1 cellular context compared by ENCODE assay signal in the genomic region with DNA sequence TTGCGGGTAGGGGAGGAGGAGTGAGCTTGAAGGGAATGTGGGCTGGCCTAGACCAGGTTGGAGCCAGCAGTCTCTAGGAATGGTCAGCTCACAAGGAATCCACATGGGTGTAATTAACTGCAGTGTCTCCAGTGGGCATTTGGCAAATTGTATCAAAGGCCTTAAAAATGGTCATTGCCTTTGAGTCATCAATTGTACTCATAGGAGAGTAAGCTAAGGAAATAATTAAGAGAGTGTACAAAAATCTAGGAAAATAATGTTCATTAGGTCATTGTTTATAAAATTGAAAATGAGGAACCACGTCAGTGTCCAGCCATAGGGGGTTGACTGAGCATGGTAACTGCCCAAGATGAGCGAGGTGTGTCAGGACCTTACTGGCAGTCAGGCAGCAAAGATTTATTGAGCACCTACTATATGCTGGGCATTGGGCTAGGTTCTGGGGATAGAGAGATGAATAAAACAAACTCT.
TF ChIP-seq lines count a peak whose summit lies in the region.

No MANE protein-coding gene starts in this region.

TF ChIP-seq in GM12878, 131 proteins besides CTCF, POLR2A, EP300 and RAD21 (continued from another document):
- TF ChIP-seq, protein P1, sequence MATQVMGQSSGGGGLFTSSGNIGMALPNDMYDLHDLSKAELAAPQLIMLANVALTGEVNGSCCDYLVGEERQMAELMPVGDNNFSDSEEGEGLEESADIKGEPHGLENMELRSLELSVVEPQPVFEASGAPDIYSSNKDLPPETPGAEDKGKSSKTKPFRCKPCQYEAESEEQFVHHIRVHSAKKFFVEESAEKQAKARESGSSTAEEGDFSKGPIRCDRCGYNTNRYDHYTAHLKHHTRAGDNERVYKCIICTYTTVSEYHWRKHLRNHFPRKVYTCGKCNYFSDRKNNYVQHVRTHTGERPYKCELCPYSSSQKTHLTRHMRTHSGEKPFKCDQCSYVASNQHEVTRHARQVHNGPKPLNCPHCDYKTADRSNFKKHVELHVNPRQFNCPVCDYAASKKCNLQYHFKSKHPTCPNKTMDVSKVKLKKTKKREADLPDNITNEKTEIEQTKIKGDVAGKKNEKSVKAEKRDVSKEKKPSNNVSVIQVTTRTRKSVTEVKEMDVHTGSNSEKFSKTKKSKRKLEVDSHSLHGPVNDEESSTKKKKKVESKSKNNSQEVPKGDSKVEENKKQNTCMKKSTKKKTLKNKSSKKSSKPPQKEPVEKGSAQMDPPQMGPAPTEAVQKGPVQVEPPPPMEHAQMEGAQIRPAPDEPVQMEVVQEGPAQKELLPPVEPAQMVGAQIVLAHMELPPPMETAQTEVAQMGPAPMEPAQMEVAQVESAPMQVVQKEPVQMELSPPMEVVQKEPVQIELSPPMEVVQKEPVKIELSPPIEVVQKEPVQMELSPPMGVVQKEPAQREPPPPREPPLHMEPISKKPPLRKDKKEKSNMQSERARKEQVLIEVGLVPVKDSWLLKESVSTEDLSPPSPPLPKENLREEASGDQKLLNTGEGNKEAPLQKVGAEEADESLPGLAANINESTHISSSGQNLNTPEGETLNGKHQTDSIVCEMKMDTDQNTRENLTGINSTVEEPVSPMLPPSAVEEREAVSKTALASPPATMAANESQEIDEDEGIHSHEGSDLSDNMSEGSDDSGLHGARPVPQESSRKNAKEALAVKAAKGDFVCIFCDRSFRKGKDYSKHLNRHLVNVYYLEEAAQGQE (IDR thresholded peaks at IDR 0.05; ENCODE audit: low read depth, low read length) = no peak
- no peak for TF ChIP-seq CEBPB (IDR thresholded peaks at IDR 0.05; ENCODE audit: borderline replicate concordance in 1 of 2, low read depth in 2 of 2, low read length in 2 of 2)
- TF ChIP-seq SPI1 (IDR thresholded peaks at IDR 0.05; ENCODE audit: borderline replicate concordance, insufficient read depth, low read depth, low read length) = no peak
- TF ChIP-seq MXI1 (IDR thresholded peaks at IDR 0.05; ENCODE audit: low read depth, low read length) = no peak
- TF ChIP-seq NFIC (IDR thresholded peaks at IDR 0.05; ENCODE audit: low read depth, low read length) = no peak
- TF ChIP-seq CBX3 (IDR thresholded peaks at IDR 0.05; ENCODE audit: borderline replicate concordance, low read depth) = no peak
- no peak for TF ChIP-seq RBBP5 (conservative IDR thresholded peaks at IDR 0.05)
- TF ChIP-seq, protein P2, sequence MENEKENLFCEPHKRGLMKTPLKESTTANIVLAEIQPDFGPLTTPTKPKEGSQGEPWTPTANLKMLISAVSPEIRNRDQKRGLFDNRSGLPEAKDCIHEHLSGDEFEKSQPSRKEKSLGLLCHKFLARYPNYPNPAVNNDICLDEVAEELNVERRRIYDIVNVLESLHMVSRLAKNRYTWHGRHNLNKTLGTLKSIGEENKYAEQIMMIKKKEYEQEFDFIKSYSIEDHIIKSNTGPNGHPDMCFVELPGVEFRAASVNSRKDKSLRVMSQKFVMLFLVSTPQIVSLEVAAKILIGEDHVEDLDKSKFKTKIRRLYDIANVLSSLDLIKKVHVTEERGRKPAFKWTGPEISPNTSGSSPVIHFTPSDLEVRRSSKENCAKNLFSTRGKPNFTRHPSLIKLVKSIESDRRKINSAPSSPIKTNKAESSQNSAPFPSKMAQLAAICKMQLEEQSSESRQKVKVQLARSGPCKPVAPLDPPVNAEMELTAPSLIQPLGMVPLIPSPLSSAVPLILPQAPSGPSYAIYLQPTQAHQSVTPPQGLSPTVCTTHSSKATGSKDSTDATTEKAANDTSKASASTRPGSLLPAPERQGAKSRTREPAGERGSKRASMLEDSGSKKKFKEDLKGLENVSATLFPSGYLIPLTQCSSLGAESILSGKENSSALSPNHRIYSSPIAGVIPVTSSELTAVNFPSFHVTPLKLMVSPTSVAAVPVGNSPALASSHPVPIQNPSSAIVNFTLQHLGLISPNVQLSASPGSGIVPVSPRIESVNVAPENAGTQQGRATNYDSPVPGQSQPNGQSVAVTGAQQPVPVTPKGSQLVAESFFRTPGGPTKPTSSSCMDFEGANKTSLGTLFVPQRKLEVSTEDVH (IDR thresholded peaks at IDR 0.05; ENCODE audit: low read depth, partially characterized antibody) = no peak
- no peak for TF ChIP-seq BACH1 (IDR thresholded peaks at IDR 0.05; ENCODE audit: borderline replicate concordance)
- TF ChIP-seq, protein P3, sequence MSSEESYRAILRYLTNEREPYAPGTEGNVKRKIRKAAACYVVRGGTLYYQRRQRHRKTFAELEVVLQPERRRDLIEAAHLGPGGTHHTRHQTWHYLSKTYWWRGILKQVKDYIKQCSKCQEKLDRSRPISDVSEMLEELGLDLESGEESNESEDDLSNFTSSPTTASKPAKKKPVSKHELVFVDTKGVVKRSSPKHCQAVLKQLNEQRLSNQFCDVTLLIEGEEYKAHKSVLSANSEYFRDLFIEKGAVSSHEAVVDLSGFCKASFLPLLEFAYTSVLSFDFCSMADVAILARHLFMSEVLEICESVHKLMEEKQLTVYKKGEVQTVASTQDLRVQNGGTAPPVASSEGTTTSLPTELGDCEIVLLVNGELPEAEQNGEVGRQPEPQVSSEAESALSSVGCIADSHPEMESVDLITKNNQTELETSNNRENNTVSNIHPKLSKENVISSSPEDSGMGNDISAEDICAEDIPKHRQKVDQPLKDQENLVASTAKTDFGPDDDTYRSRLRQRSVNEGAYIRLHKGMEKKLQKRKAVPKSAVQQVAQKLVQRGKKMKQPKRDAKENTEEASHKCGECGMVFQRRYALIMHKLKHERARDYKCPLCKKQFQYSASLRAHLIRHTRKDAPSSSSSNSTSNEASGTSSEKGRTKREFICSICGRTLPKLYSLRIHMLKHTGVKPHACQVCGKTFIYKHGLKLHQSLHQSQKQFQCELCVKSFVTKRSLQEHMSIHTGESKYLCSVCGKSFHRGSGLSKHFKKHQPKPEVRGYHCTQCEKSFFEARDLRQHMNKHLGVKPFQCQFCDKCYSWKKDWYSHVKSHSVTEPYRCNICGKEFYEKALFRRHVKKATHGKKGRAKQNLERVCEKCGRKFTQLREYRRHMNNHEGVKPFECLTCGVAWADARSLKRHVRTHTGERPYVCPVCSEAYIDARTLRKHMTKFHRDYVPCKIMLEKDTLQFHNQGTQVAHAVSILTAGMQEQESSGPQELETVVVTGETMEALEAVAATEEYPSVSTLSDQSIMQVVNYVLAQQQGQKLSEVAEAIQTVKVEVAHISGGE (CRISPR knock-in tag; IDR thresholded peaks at IDR 0.05) = no peak
- TF ChIP-seq, protein P4, sequence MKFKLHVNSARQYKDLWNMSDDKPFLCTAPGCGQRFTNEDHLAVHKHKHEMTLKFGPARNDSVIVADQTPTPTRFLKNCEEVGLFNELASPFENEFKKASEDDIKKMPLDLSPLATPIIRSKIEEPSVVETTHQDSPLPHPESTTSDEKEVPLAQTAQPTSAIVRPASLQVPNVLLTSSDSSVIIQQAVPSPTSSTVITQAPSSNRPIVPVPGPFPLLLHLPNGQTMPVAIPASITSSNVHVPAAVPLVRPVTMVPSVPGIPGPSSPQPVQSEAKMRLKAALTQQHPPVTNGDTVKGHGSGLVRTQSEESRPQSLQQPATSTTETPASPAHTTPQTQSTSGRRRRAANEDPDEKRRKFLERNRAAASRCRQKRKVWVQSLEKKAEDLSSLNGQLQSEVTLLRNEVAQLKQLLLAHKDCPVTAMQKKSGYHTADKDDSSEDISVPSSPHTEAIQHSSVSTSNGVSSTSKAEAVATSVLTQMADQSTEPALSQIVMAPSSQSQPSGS (IDR thresholded peaks at IDR 0.05; ENCODE audit: low read length) = no peak
